8 cellular contexts compared by ENCODE assay signal in the genomic region with DNA sequence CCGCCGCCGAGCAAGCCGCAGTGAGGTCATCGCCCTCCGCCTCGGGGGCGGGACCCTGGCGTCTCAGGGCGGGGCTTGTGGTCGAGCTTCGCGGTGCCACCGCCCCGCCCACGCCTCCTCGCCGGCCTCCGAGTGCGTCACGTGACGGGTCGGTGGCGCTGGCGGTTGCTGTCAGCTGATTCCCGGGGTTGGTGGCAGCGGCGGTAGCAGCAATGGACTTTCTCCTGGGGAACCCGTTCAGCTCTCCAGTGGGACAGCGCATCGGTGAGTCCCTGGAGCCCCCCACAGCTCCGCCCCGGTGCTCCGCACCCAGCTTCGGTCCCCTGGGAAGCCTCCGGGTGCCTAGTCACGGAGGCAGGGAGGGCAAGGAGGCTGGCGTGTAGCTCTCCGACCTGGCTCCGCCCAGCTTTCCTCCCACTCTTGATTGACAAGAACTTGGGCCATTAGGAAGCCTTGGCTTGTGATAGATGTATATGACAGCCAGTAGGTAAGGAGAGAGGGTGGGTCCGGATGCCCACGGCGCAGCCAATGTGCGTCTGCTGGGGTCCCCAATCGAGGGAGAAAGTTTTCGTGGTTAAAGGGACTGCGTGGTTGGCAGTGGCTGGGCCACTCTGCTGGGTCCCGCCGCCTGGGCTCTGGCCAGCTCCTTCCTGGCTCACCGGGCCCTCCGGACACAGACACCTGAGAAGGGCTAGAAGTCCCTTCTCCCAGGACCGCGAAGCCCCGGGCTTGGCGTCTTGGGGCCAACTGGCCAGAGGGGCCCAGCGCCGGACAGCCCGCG. TPM values are rescaled to one million over a fixed set of nuclear protein-coding genes. Genes with fewer than 3 reads are reported as not detected.
A peak's percentile ranks its signal among the peaks of the same experiment; 100 is the strongest.
DNase-seq lines count a peak whose midpoint lies in the region; ATAC-seq, FAIRE-seq and TF ChIP-seq lines count a peak whose summit lies in the region.

A gene (plus strand): TSS at position 178 of the 781 bp plus-strand sequence. CDS start 35 bp downstream, at position 213.

- peak within 1 kb of the TSS; percentile 97 to 99 for H3K27ac ChIP-seq in right atrium auricular region
- peak within 1 kb of the TSS; percentile 99 for H3K27ac ChIP-seq in psoas muscle

- H3K4me1 ChIP-seq in right atrium auricular region, result peaks cover 0 to 27% of the 10 kb centered on the region in 2 donors
- peaks cover 26% of the 10 kb centered on the region for H3K4me1 ChIP-seq in psoas muscle

- H3K4me3 ChIP-seq in right atrium auricular region (peak within 1 kb of the TSS; percentile 64 to 90), psoas muscle (peak within 1 kb of the TSS; percentile 75)

- no peak for TF ChIP-seq CTCF in right atrium auricular region (IDR thresholded peaks at IDR 0.05)
- no peak for TF ChIP-seq CTCF in psoas muscle (IDR thresholded peaks at IDR 0.05)

- peak; percentile 39 for DNase-seq in NCI-H187 treated with DMSO at 0.1 percent for 48 hours (lab: John Stamatoyannopoulos, UW)
- peak; percentile 79 to 100 (median 96) for DNase-seq in anterior cingulate cortex (lab: John Stamatoyannopoulos, UW)
- DNase-seq in right atrium auricular region (ENCODE audit: low spot score), result peak; percentile 98
- DNase-seq in psoas muscle, result peak; percentile 97 to 99
- DNase-seq in urothelium cell line (ENCODE audit: low spot score), result peak; percentile 100

- no peaks in the 10 kb centered on the region for H3K27me3 ChIP-seq in right atrium auricular region
- no peaks in the 10 kb centered on the region for H3K27me3 ChIP-seq in psoas muscle (ENCODE audit: insufficient read depth in 3 of 3, low read length in 2 of 3)

- intact Hi-C loops in T-helper 2 cell treated with Interferon-gamma antibody and Interleukin-4, amounts not matched to agents 100 ng/mL and 5 ng/mL, for 36 hours (cut with micrococcal nuclease), result loop anchor here (1.0 kb wide), 3 partner anchors 9 to 43 kb away; a partner anchor contains a TSS
- intact Hi-C loops in psoas muscle (cut with DNase I), result loop anchor here in 1 of 2 donors (5.0 kb wide), 1 partner anchor 43 kb away; a partner anchor contains a TSS

- no peaks in the 10 kb centered on the region for H3K36me3 ChIP-seq in right atrium auricular region
- peaks cover 0 to 16% of the 10 kb centered on the region in 2 donors for H3K36me3 ChIP-seq in psoas muscle (ENCODE audit: insufficient read depth in 1 of 2, low read depth in 1 of 2)

- FAIRE-seq in urothelium cell line (lab: Jason Lieb, UNC), result peak; percentile 100

- H3K9me3 ChIP-seq in right atrium auricular region (no peaks in the 10 kb centered on the region), psoas muscle (no peaks in the 10 kb centered on the region)

- 0% methylated on average over 49 to 59 of the region's 59 CpGs for WGBS in psoas muscle, 3 donors

- ATAC-seq in GM18498 (IDR thresholded peaks at IDR 0.05; ENCODE audit: unreplicated experiment) (peak; percentile 96), HG02943 (IDR thresholded peaks at IDR 0.05; ENCODE audit: low read depth, unreplicated experiment) (peak; percentile 98), psoas muscle (peak; percentile 91 to 94 (median 92))

RNA-seq across cellular contexts. Expression of the gene that starts here (rescaled TPM):
- total RNA-seq in T-helper 2 cell treated with Interferon-gamma antibody and Interleukin-4, amounts not matched to agents 100 ng/mL and 5 ng/mL, for 36 hours, result 19.4 and 23.3 TPM in 2 replicates
- total RNA-seq in right atrium auricular region (100 to 1,000 TPM; 108 TPM), psoas muscle (100 to 1,000 TPM in 3 of 4 donors, 10 to 100 TPM in 1; 91.7 to 187 (median 156) TPM)
- polyA plus RNA-seq in psoas muscle, result 100 to 1,000 TPM in 1 of 3 donors, 10 to 100 TPM in 2; 69.7 to 116 (median 92.4) TPM

Comparison
In these comparisons a context has a peak if more than half of its experiments do, and no peak if none do; other contexts are left out.
1. Peak in every context shown above with its lines: DNase-seq, ATAC-seq, H3K4me3 ChIP-seq and H3K27ac ChIP-seq.
2. DNase-seq: peak in every context shown above with its lines; median percentile 100 in urothelium cell line; 98 in right atrium auricular region; 98 in psoas muscle; 96 in anterior cingulate cortex; 39 in NCI-H187 treated with DMSO at 0.1 percent for 48 hours.